2 cellular contexts compared by ENCODE assay signal in the genomic region with DNA sequence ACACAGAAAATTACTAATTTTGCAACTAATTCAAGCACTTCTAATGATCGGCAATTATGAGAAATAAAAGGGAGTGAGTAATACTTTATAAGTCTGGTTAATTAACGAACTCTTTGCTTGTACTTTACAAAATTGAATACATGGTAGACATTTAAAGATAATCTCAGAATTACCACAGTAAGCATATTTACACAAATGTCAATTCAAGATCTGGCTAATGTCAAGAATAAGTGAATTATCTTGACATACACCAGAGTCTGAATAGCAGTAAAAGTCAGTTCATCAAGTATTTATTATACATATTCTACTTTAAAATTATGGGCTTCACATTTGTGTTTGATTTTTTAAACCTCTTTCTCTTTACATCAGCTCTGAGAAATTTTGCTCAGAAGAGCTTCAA.
TF ChIP-seq lines count a peak whose summit lies in the region.

No MANE protein-coding gene starts in this region.

TF ChIP-seq in HepG2, 621 proteins besides CTCF, POLR2A, EP300 and RAD21:
- peak; percentile 39 to 77; a peak in 3 of 4 replicates for TF ChIP-seq MAFK (conservative IDR thresholded peaks at IDR 0.05 in 1 of 2, IDR thresholded peaks at IDR 0.05 in 1 of 2; ENCODE audit: low read length in 2 of 2)
- TF ChIP-seq NFRKB (IDR thresholded peaks at IDR 0.05): no peak
- TF ChIP-seq MAFF (IDR thresholded peaks at IDR 0.05; ENCODE audit: low read depth, low read length): peak; percentile 52

TF ChIP-seq in IMR-90, 13 proteins besides CTCF, POLR2A, EP300 and RAD21:
- TF ChIP-seq RCOR1 (IDR thresholded peaks at IDR 0.05; ENCODE audit: insufficient replicate concordance, low read length): no peak
- peak; percentile 68 for TF ChIP-seq MAFK (IDR thresholded peaks at IDR 0.05; ENCODE audit: low read depth, low read length)
- no peak for TF ChIP-seq MXI1 (IDR thresholded peaks at IDR 0.05; ENCODE audit: borderline replicate concordance, low read depth, low read length)
TF ChIP-seq in IMR-90: peak in this region for 1.
